In the genomic region with DNA sequence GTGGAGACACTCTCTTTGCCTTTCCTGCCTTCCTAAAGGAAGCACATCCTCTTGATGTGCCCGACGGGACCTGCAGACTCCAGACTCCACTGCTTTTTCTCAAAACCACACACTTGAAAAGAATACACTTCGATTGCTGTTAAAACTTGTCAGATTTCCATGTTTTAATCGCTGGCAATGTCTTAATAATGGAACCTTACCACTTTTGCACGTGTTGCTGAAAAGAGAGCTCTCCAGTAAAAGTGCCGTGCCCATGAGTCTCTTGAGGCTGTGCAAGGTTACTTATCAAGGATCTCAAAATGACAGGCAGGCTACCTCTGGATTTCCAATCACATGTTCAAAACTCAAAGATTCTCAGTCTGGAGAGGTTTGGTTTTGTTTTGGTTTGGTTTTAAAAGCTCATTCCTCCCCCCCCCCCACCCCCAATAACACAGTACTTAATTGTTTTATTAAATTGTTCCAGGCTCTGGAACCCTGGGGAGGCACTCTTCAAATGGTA, we compare ENCODE assay signal across 11 cellular contexts. TPM values are rescaled to one million over a fixed set of nuclear protein-coding genes. Genes with fewer than 3 reads are reported as not detected.
DNase-seq lines count a peak whose midpoint lies in the region; ATAC-seq, FAIRE-seq and TF ChIP-seq lines count a peak whose summit lies in the region.
"Had no signal": no experiment of that assay in that cellular context is flagged by ENCODE, and none has a peak within 500 bp of the region (broad histone marks: within the 10 kb centered on the region; RNA-seq: fewer than 3 reads in every experiment).

No MANE protein-coding gene starts in this region.

- H3K27me3 ChIP-seq in bronchial epithelial cell (ENCODE audit: control insufficient read depth, insufficient read depth, low read length) (no peaks in the 10 kb centered on the region), mucosa of stomach (ENCODE audit: control insufficient read depth, insufficient read depth, low read length) (peaks cover 54% of the 10 kb centered on the region)

- no peak for FAIRE-seq in bronchial epithelial cell (lab: Jason Lieb, UNC)
- FAIRE-seq in D721Med (lab: Jason Lieb, UNC), result no peak
- FAIRE-seq: GM18507 had no signal

- DNase-seq in AG04449 (ENCODE audit: low read depth, low spot score), result no peak
- DNase-seq in HFF-Myc (ENCODE audit: extremely low read depth, low read depth), result no peak
- DNase-seq in bronchial epithelial cell (ENCODE audit: low read depth), result no peak
- no peak for DNase-seq in erythroblast (lab: John Stamatoyannopoulos, UW)
- DNase-seq in D721Med (ENCODE audit: insufficient read length, low spot score), result no peak
- no peak for DNase-seq in KBM-7
- DNase-seq: stimulated activated CD4-positive, alpha-beta T cell treated with anti-CD3 and anti-CD28 coated beads, Interleukin-2, amount 100 ng/mL, for 24 hours had no signal

- no peak for TF ChIP-seq POLR2A in erythroblast (IDR thresholded peaks at IDR 0.05; ENCODE audit: low read length)

- no peaks in the 10 kb centered on the region for H3K9me3 ChIP-seq in mucosa of stomach (ENCODE audit: control insufficient read depth, low read length)

- peaks cover 14% of the 10 kb centered on the region for H3K4me1 ChIP-seq in mucosa of stomach (ENCODE audit: control insufficient read depth, insufficient read depth, low read length)

- in situ Hi-C loops in KBM-7 (cut with MboI; ENCODE audit: low pct_unique_long_range_greater_than_20kb, low sequenced_read_pairs), result no loop called here

- H3K4me3 ChIP-seq in AG04449 (ENCODE audit: low read depth, low read length) (peak overlapping the region; percentile 50), HFF-Myc (replicated peaks; ENCODE audit: low read depth, low read length) (peak overlapping the region; percentile 38), bronchial epithelial cell (ENCODE audit: low read depth, low read length) (peak overlapping the region; percentile 37), mucosa of stomach (ENCODE audit: low read length) (peak overlapping the region; percentile 60)

- no peak for ATAC-seq in GM18873 (IDR thresholded peaks at IDR 0.05; ENCODE audit: low FRiP score, unreplicated experiment)
- ATAC-seq: activated naive CD4-positive, alpha-beta T cell treated with anti-CD3 and anti-CD28 coated beads, Interleukin-2, amount 50 U/mL, for 72 hours had no signal

- H3K36me3 ChIP-seq in bronchial epithelial cell (ENCODE audit: control insufficient read depth, insufficient read depth, low read length) (no peaks in the 10 kb centered on the region), mucosa of stomach (ENCODE audit: control insufficient read depth, insufficient read depth, low read length) (no peaks in the 10 kb centered on the region)

- H3K9ac ChIP-seq in mucosa of stomach (ENCODE audit: low read length), result peak overlapping the region; percentile 61

- TF ChIP-seq CTCF in AG04449 (IDR thresholded peaks at IDR 0.05; ENCODE audit: insufficient read depth, low read length, missing control alignments), result no peak
- TF ChIP-seq CTCF in HFF-Myc (IDR thresholded peaks at IDR 0.05; ENCODE audit: low read depth, low read length, missing control alignments), result no peak
- no peak for TF ChIP-seq CTCF in bronchial epithelial cell (IDR thresholded peaks at IDR 0.05; ENCODE audit: insufficient read depth, low read length, severe bottlenecking)
- TF ChIP-seq CTCF in D721Med (IDR thresholded peaks at IDR 0.05; ENCODE audit: insufficient read depth, missing control alignments), result no peak

- POLR2A ChIA-PET in AG04449 (lab: Yijun Ruan, JAX), result no interaction called here

- CTCF ChIA-PET in AG04449 (lab: Yijun Ruan, JAX), result interaction anchor here (0.7 to 5.0 kb wide), 7 partner anchors 11 to 1927 kb away, joined by 3 to 54 read pairs (median 6); a partner anchor contains a TSS

RNA-seq across cellular contexts. Expression of a gene that starts 12.0 kb away (rescaled TPM):
- total RNA-seq in bronchial epithelial cell, result 3.4 and 6.3 TPM in 2 replicates
